In the genomic region with DNA sequence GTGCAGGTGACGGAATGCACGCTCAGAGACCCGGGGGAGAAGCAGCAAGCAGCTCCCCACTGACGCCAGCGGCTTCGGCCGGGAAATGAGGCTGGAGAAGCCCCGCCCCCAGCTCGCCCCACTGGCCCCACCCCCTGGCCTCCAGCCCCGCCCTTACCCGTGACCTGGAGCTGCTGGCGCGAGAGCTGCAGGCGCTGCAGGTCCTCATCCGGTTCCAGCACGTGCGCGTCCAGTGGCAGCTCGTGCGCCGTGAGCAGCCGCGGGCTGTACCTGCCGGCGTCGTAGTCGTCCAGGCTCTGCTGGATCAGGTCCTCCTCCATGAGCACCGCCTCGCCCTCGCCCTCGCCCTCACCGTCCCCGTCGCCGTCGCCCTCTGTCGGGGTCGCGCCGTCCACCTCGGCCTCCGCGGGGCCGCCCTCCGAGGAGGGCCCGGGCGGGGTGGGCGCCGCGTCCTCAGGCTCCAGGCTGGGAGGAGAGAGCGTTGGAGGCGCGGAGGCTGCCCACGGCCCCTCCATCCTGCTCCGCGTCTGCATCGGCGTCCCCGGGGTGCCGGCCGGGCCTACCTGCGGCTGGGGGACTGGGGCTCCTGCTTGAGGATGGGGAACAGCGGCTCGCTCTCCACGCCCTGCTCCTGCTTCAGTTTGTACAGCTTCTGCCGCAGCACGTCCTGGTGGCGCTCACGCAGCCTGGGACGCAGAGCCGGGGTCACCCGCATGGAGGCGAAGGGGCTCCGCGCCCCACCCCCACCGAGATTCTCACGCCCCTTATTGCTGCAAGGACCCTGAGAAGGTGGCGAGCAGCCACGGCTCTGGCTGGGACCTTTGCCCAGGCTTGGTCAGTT, we compare ENCODE assay signal across 20 cellular contexts. TPM values are rescaled to one million over a fixed set of nuclear protein-coding genes. Genes with fewer than 3 reads are reported as not detected.
DNase-seq lines count a peak whose midpoint lies in the region; ATAC-seq and TF ChIP-seq lines count a peak whose summit lies in the region.
"Had no signal": no experiment of that assay in that cellular context is flagged by ENCODE, and none has a peak within 500 bp of the region (broad histone marks: within the 10 kb centered on the region; RNA-seq: fewer than 3 reads in every experiment).

No MANE protein-coding gene starts in this region.

- peak overlapping the region in 1 of 2 donors; percentile 18 for H3K4me3 ChIP-seq in testis
- H3K4me3 ChIP-seq: GM12878, psoas muscle, upper lobe of left lung had no signal

- intact Hi-C loops in testis (cut with DNase I; ENCODE audit: low total_unique reads): loop anchor here (10.0 kb wide), 1 partner anchor 58 kb away; a partner anchor contains a TSS

- H3K4me3 Mint-ChIP-seq in WTC11: no peak overlapping the region
- H3K4me3 Mint-ChIP-seq: activated T-helper 1 cell treated with anti-CD3 and anti-CD28 coated beads, Interleukin-12 subunit alpha, Interleukin-12 subunit beta, Interleukin-2, Interleukin-4 antibody, amounts not matched to agents 30 ng/mL and 10 ng/mL and 1 ng/mL, durations not matched to agents 14 hours and 24 hours and 36 hours had no signal

- no peaks in the 10 kb centered on the region for H3K27me3 ChIP-seq in testis
- H3K27me3 ChIP-seq: upper lobe of left lung had no signal

- no peak overlapping the region for H3K27ac ChIP-seq in testis
- H3K27ac ChIP-seq: psoas muscle had no signal

- ATAC-seq in WTC11 (peak; percentile 79), GM21515 (IDR thresholded peaks at IDR 0.05; ENCODE audit: unreplicated experiment) (no peak)
- ATAC-seq: activated naive CD4-positive, alpha-beta T cell treated with anti-CD3 and anti-CD28 coated beads, Interleukin-2, amount 50 U/mL, for 72 hours; GM12878; left colon; psoas muscle had no signal

- no peaks in the 10 kb centered on the region; the same call in 1 of the 2 replicates for H3K36me3 Mint-ChIP-seq in WTC11
- H3K36me3 Mint-ChIP-seq: activated naive CD4-positive, alpha-beta T cell treated with anti-CD3 and anti-CD28 coated beads, Interleukin-2, amount 50 U/mL, for 72 hours had no signal

- no peaks in the 10 kb centered on the region for H3K36me3 ChIP-seq in testis (ENCODE audit: low read depth, missing control alignments)

- WGBS in testis, 2 donors: 75 to 78% methylated on average over 33 to 79 of the region's 79 CpGs

- H3K4me1 ChIP-seq in testis: peaks cover 17% of the 10 kb centered on the region

- TF ChIP-seq CTCF in WTC11 (IDR thresholded peaks at IDR 0.05) (no peak), testis (IDR thresholded peaks at IDR 0.05) (no peak)

- peak overlapping the region; percentile 79 for H3K27ac Mint-ChIP-seq in WTC11
- H3K27ac Mint-ChIP-seq: activated naive CD4-positive, alpha-beta T cell treated with anti-CD3 and anti-CD28 coated beads, Interleukin-2, amount 50 U/mL, for 72 hours; activated T-helper 1 cell treated with anti-CD3 and anti-CD28 coated beads, Interleukin-12 subunit alpha, Interleukin-12 subunit beta, Interleukin-2, Interleukin-4 antibody, amounts not matched to agents 30 ng/mL and 10 ng/mL and 1 ng/mL, durations not matched to agents 14 hours and 24 hours and 36 hours had no signal

- no peak for TF ChIP-seq POLR2A in testis (IDR thresholded peaks at IDR 0.05)

- POLR2A ChIA-PET in WTC11 (lab: Charles Lee): no interaction called here

- no peaks in the 10 kb centered on the region for H3K27me3 Mint-ChIP-seq in WTC11 (ENCODE audit: low read depth)

- no peaks in the 10 kb centered on the region for H3K9me3 Mint-ChIP-seq in WTC11
- H3K9me3 Mint-ChIP-seq: activated naive CD4-positive, alpha-beta T cell treated with anti-CD3 and anti-CD28 coated beads, Interleukin-2, amount 50 U/mL, for 72 hours; activated T-helper 1 cell treated with anti-CD3 and anti-CD28 coated beads, Interleukin-12 subunit alpha, Interleukin-12 subunit beta, Interleukin-2, Interleukin-4 antibody, amounts not matched to agents 30 ng/mL and 10 ng/mL and 1 ng/mL, durations not matched to agents 14 hours and 24 hours and 36 hours had no signal

- peak; percentile 79 for DNase-seq in WTC11 (ENCODE audit: low spot score)
- peak; percentile 89 for DNase-seq in iPS-NIHi7 (ENCODE audit: extremely low spot score)
- DNase-seq in testis: peak; percentile 74
- no peak for DNase-seq in OCI-M1 (lab: John Stamatoyannopoulos, UW)
- DNase-seq: effector CD8-positive, alpha-beta T cell; KBM-7; left colon; NCI-H1694; NCI-H748 treated with DMSO at 0.1 percent for 48 hours; psoas muscle; Right ventricle myocardium superior; small intestine; stimulated activated CD4-positive, alpha-beta T cell treated with anti-CD3 and anti-CD28 coated beads, Interleukin-2, amount 100 ng/mL, for 48 hours had no signal

- no peaks in the 10 kb centered on the region for H3K9me3 ChIP-seq in testis
- H3K9me3 ChIP-seq: psoas muscle, upper lobe of left lung had no signal

- CTCF ChIA-PET in WTC11 (lab: Charles Lee): interaction anchor here (0.7 to 1.5 kb wide), 8 partner anchors 9 to 68 kb away, joined by 3 to 7 read pairs (median 4); no protein-coding TSS in a partner anchor

- peaks cover 6% of the 10 kb centered on the region for H3K4me1 Mint-ChIP-seq in WTC11

TF ChIP-seq in WTC11, 78 proteins besides CTCF, POLR2A, EP300 and RAD21:
- TF ChIP-seq, protein P1, sequence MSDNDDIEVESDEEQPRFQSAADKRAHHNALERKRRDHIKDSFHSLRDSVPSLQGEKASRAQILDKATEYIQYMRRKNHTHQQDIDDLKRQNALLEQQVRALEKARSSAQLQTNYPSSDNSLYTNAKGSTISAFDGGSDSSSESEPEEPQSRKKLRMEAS (CRISPR knock-in tag; IDR thresholded peaks at IDR 0.05): peak; percentile 55; the same call in 1 of the 2 replicates
- TF ChIP-seq, protein P2, sequence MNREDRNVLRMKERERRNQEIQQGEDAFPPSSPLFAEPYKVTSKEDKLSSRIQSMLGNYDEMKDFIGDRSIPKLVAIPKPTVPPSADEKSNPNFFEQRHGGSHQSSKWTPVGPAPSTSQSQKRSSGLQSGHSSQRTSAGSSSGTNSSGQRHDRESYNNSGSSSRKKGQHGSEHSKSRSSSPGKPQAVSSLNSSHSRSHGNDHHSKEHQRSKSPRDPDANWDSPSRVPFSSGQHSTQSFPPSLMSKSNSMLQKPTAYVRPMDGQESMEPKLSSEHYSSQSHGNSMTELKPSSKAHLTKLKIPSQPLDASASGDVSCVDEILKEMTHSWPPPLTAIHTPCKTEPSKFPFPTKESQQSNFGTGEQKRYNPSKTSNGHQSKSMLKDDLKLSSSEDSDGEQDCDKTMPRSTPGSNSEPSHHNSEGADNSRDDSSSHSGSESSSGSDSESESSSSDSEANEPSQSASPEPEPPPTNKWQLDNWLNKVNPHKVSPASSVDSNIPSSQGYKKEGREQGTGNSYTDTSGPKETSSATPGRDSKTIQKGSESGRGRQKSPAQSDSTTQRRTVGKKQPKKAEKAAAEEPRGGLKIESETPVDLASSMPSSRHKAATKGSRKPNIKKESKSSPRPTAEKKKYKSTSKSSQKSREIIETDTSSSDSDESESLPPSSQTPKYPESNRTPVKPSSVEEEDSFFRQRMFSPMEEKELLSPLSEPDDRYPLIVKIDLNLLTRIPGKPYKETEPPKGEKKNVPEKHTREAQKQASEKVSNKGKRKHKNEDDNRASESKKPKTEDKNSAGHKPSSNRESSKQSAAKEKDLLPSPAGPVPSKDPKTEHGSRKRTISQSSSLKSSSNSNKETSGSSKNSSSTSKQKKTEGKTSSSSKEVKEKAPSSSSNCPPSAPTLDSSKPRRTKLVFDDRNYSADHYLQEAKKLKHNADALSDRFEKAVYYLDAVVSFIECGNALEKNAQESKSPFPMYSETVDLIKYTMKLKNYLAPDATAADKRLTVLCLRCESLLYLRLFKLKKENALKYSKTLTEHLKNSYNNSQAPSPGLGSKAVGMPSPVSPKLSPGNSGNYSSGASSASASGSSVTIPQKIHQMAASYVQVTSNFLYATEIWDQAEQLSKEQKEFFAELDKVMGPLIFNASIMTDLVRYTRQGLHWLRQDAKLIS (CRISPR knock-in tag; IDR thresholded peaks at IDR 0.05; ENCODE audit: borderline replicate concordance): no peak

RNA-seq across cellular contexts. Expression of a gene that starts 6.4 kb away (rescaled TPM):
- total RNA-seq in WTC11 (2021): 1.0 to 1.4 TPM (median 1.3 TPM) in 3 replicates
- total RNA-seq in testis: 1 to 10 TPM; 1.3 to 3.2 TPM
- polyA plus RNA-seq in testis (ENCODE audit: insufficient read depth, low read depth, low replicate concordance): 1.8 TPM
- total RNA-seq: GM12878, H4 had no signal
- polyA plus RNA-seq: neural cell had no signal

RNA-seq across cellular contexts. Expression of a gene that starts 13.5 kb away (rescaled TPM):
- total RNA-seq in WTC11 (2021): 39.3 to 43.0 TPM (median 42.2 TPM) in 3 replicates
- 10 to 100 TPM; 52.8 to 57.5 TPM for total RNA-seq in testis
- polyA plus RNA-seq in testis (ENCODE audit: insufficient read depth, low read depth, low replicate concordance): 26.9 TPM

RNA-seq across cellular contexts. Expression of a gene that starts 27.8 kb away (rescaled TPM):
- total RNA-seq in WTC11 (2021): 1.0 to 2.3 TPM (median 1.6 TPM) in 3 replicates
- total RNA-seq in testis: under 1 TPM; 0.50 to 0.87 TPM
- polyA plus RNA-seq in testis (ENCODE audit: insufficient read depth, low read depth, low replicate concordance): 1.5 TPM
- total RNA-seq: GM12878, H4 had no signal
- polyA plus RNA-seq: GM12878, neural cell had no signal

RNA-seq across cellular contexts. Expression of a gene that starts 40.4 kb away (rescaled TPM):
- 115 to 132 TPM (median 121 TPM) in 3 replicates for total RNA-seq in WTC11 (2021)
- total RNA-seq in testis: 100 to 1,000 TPM; 108 to 129 TPM
- polyA plus RNA-seq in testis (ENCODE audit: insufficient read depth, low read depth, low replicate concordance): 66.2 TPM

RNA-seq across cellular contexts. Expression of a gene that starts 55.7 kb away (rescaled TPM):
- total RNA-seq in WTC11 (2021) (59.9 to 75.4 TPM (median 71.0 TPM) in 3 replicates), testis (10 to 100 TPM; 83.9 to 95.1 TPM)
- polyA plus RNA-seq in testis (ENCODE audit: insufficient read depth, low read depth, low replicate concordance): 32.8 TPM
